22 cellular contexts compared by ENCODE assay signal in genomic region chr14:99248761-99249171, GRCh38. TPM values are rescaled to one million over a fixed set of nuclear protein-coding genes. Genes with fewer than 3 reads are reported as not detected.
A peak's percentile ranks its signal among the peaks of the same experiment; 100 is the strongest.
DNase-seq lines count a peak whose midpoint lies in the region; ATAC-seq and TF ChIP-seq lines count a peak whose summit lies in the region.
"Had no signal": no experiment of that assay in that cellular context is flagged by ENCODE, and none has a peak within 500 bp of the region (broad histone marks: within the 10 kb centered on the region; RNA-seq: fewer than 3 reads in every experiment).

No MANE protein-coding gene starts in this region.

- H3K4me3 Mint-ChIP-seq in CD4-positive, alpha-beta memory T cell, result peak overlapping the region; percentile 76 to 96 (median 93)
- H3K4me3 Mint-ChIP-seq in activated naive CD8-positive, alpha-beta T cell treated with anti-CD3 and anti-CD28 coated beads for 36 hours, result peak overlapping the region; percentile 38
- peak overlapping the region; percentile 53 to 59 (median 58) for H3K4me3 Mint-ChIP-seq in nephron
- H3K4me3 Mint-ChIP-seq: B cell had no signal

- H3K36me3 Mint-ChIP-seq in CD4-positive, alpha-beta memory T cell, result peaks cover 63 to 79% of the 10 kb centered on the region in 2 donors
- peaks cover 38% of the 10 kb centered on the region for H3K36me3 Mint-ChIP-seq in activated naive CD8-positive, alpha-beta T cell treated with anti-CD3 and anti-CD28 coated beads for 36 hours
- no peaks in the 10 kb centered on the region for H3K36me3 Mint-ChIP-seq in nephron (ENCODE audit: low read depth)

- peaks cover 0 to 22% (median 0%) of the 10 kb centered on the region in 8 donors for H3K9me3 Mint-ChIP-seq in CD4-positive, alpha-beta memory T cell
- H3K9me3 Mint-ChIP-seq in activated naive CD8-positive, alpha-beta T cell treated with anti-CD3 and anti-CD28 coated beads for 36 hours, result no peaks in the 10 kb centered on the region
- no peaks in the 10 kb centered on the region for H3K9me3 Mint-ChIP-seq in nephron

- CTCF ChIA-PET in CD4-positive, alpha-beta memory T cell (lab: Charles Lee; ENCODE audit: partially characterized antibody), result interaction anchor here (1.4 to 12.8 kb wide), 2 partner anchors 12 to 16 kb away, joined by 4 to 181 read pairs; no protein-coding TSS in a partner anchor
- CTCF ChIA-PET in RWPE1 (lab: Yijun Ruan, JAX), result no interaction called here

- H3K36me3 ChIP-seq in CD4-positive, alpha-beta memory T cell (ENCODE audit: insufficient read depth, low read length), result peaks cover 29% of the 10 kb centered on the region
- H3K36me3 ChIP-seq: brain microvascular endothelial cell, tibial nerve had no signal

- intact Hi-C loops in CD4-positive, alpha-beta memory T cell (cut with micrococcal nuclease), result loop anchor here (1.0 kb wide), 1 partner anchor 7 kb away; no protein-coding TSS in a partner anchor

- peaks cover 91% of the 10 kb centered on the region for H3K4me1 ChIP-seq in CD4-positive, alpha-beta memory T cell (ENCODE audit: insufficient read depth, low read length)

- no peak for ATAC-seq in HG03108 (IDR thresholded peaks at IDR 0.05; ENCODE audit: unreplicated experiment)
- ATAC-seq in left lobe of liver, result no peak

- H3K27me3 Mint-ChIP-seq in CD4-positive, alpha-beta memory T cell, result no peaks in the 10 kb centered on the region
- no peaks in the 10 kb centered on the region for H3K27me3 Mint-ChIP-seq in activated naive CD8-positive, alpha-beta T cell treated with anti-CD3 and anti-CD28 coated beads for 36 hours
- peaks cover 70% of the 10 kb centered on the region for H3K27me3 Mint-ChIP-seq in nephron (ENCODE audit: low read depth)

- H3K9me3 ChIP-seq in CD4-positive, alpha-beta memory T cell (ENCODE audit: control insufficient read depth in 1 of 2, low read length in 2 of 2), result no peaks in the 10 kb centered on the region
- H3K9me3 ChIP-seq: tibial nerve had no signal

- POLR2A ChIA-PET in CD4-positive, alpha-beta memory T cell (lab: Charles Lee; ENCODE audit: partially characterized antibody), result interaction anchor here (66.7 to 87.2 kb wide), 2 partner anchors 4 to 33 kb away, joined by 6015 read pairs; partner anchors contain the start of gene BCL11B
- POLR2A ChIA-PET in RWPE1 (lab: Yijun Ruan, JAX; ENCODE audit: low non-redundant PET), result interaction anchor here (0.5 kb wide), 1 partner anchor 18 kb away, joined by 3 read pairs; no protein-coding TSS in a partner anchor

- TF ChIP-seq CTCF in RWPE1 (conservative IDR thresholded peaks at IDR 0.05; ENCODE audit: low read depth) (no peak), nephron (IDR thresholded peaks at IDR 0.05; ENCODE audit: unreplicated experiment in 3 of 3) (no peak)

- DNase-seq in CD4-positive, alpha-beta memory T cell, result peak in 1 of 5 donors; percentile 67
- no peak for DNase-seq in RWPE1 (ENCODE audit: low spot score)
- DNase-seq in activated naive CD8-positive, alpha-beta T cell treated with anti-CD3 and anti-CD28 coated beads for 36 hours, result no peak
- DNase-seq in NCI-H1694 (lab: John Stamatoyannopoulos, UW), result no peak
- no peak for DNase-seq in T1000 (lab: John Stamatoyannopoulos, UW)
- no peak for DNase-seq in left lobe of liver (ENCODE audit: low spot score)
- DNase-seq: activated CD4-positive, alpha-beta T cell treated with anti-CD3 and anti-CD28 coated beads, Interleukin-2, amount 50 U/mL, for 4 hours; activated gamma-delta T cell treated with Interleukin-2 at 50 U/mL for 16 hours; brain microvascular endothelial cell; dermis blood vessel endothelial cell; DMS 273 treated with DMSO at 0.1 percent for 48 hours; GF-D8; GOT3; NCI-H2107; NCI-H526 had no signal

- H3K27ac ChIP-seq in CD4-positive, alpha-beta memory T cell (ENCODE audit: low read depth, low read length), result peak overlapping the region; percentile 98
- peak overlapping the region; percentile 25 for H3K27ac ChIP-seq in RWPE1
- H3K27ac ChIP-seq: brain microvascular endothelial cell, KMS-11, tibial nerve had no signal

- H3K4me1 Mint-ChIP-seq in CD4-positive, alpha-beta memory T cell, result peaks cover 66 to 89% (median 81%) of the 10 kb centered on the region in 4 donors
- peaks cover 78% of the 10 kb centered on the region for H3K4me1 Mint-ChIP-seq in activated naive CD8-positive, alpha-beta T cell treated with anti-CD3 and anti-CD28 coated beads for 36 hours
- H3K4me1 Mint-ChIP-seq in nephron, result peaks cover 38% of the 10 kb centered on the region
- H3K4me1 Mint-ChIP-seq: B cell had no signal

- no peaks in the 10 kb centered on the region for H3K27me3 ChIP-seq in CD4-positive, alpha-beta memory T cell (ENCODE audit: insufficient read depth, low read length)

- peak overlapping the region in 1 of 2 donors; percentile 60 for H3K4me3 ChIP-seq in CD4-positive, alpha-beta memory T cell (ENCODE audit: low read length in 2 of 2)
- H3K4me3 ChIP-seq: skin epidermis, tibial nerve had no signal

- H3K27ac Mint-ChIP-seq in CD4-positive, alpha-beta memory T cell, result peak overlapping the region; percentile 96 to 100 (median 99)
- H3K27ac Mint-ChIP-seq in activated naive CD8-positive, alpha-beta T cell treated with anti-CD3 and anti-CD28 coated beads for 36 hours, result peak overlapping the region; percentile 98
- H3K27ac Mint-ChIP-seq in nephron, result peak overlapping the region; percentile 76 to 80 (median 77)
- H3K27ac Mint-ChIP-seq: B cell had no signal

RNA-seq across cellular contexts. Expression of gene BCL11B, which starts 23.2 kb away (rescaled TPM):
- 100 to 1,000 TPM; 163 to 165 TPM for total RNA-seq in CD4-positive, alpha-beta memory T cell
- 10 to 100 TPM in 1 of 2 donors, 1 to 10 TPM in 1; 2.6 to 11.6 TPM for polyA plus RNA-seq in CD4-positive, alpha-beta memory T cell
- total RNA-seq in activated naive CD8-positive, alpha-beta T cell treated with anti-CD3 and anti-CD28 coated beads for 36 hours, result 10 to 100 TPM; 38.9 to 40.3 TPM
- total RNA-seq in left lobe of liver, result 0.43 TPM
- total RNA-seq: OCI-LY7 had no signal

Comparison
In these comparisons a context has a peak if more than half of its experiments do, and no peak if none do; other contexts are left out.
1. H3K4me3 Mint-ChIP-seq: peak in every context shown above with its lines; median percentile 93 in CD4-positive, alpha-beta memory T cell; 58 in nephron; 38 in activated naive CD8-positive, alpha-beta T cell treated with anti-CD3 and anti-CD28 coated beads for 36 hours.
2. RNA of gene BCL11B, which starts 23.2 kb away (total RNA-seq): 163 to 165 TPM in CD4-positive, alpha-beta memory T cell and 38.9 to 40.3 TPM in activated naive CD8-positive, alpha-beta T cell treated with anti-CD3 and anti-CD28 coated beads for 36 hours; 0.43 TPM in left lobe of liver (single experiment); every median in the first group is over 10 times any median in the second.
3. Peak in every context shown above with its lines, with median percentiles within 50 percentile points of each other: H3K27ac Mint-ChIP-seq.